ENCODE assay signal across 8 cellular contexts in genomic region chr6:72739368-72739779, GRCh38.
DNase-seq lines count a peak whose midpoint lies in the region; ATAC-seq lines count a peak whose summit lies in the region.

No MANE protein-coding gene starts in this region.

- DNase-seq in natural killer cell treated with Interleukin-12 subunit alpha and Interleukin-12 subunit beta and Interleukin-15 and Interleukin-18, amount 100 ng/mL, for 72 hours (ENCODE audit: low spot score), result no peak
- DNase-seq in HPDE6-E6E7 (ENCODE audit: extremely low spot score) (no peak), SKM-1 (lab: John Stamatoyannopoulos, UW; ENCODE audit: unreplicated experiment) (no peak), CD1c-positive myeloid dendritic cell (ENCODE audit: extremely low spot score) (no peak), AML-193 (lab: John Stamatoyannopoulos, UW) (no peak)

- H3K4me1 Mint-ChIP-seq in natural killer cell treated with Interleukin-12 subunit alpha and Interleukin-12 subunit beta and Interleukin-15 and Interleukin-18, amount 100 ng/mL, for 72 hours (ENCODE audit: low read depth in 2 of 2), result peaks cover 36 to 38% of the 10 kb centered on the region in 2 donors

- peak overlapping the region; percentile 60 for H3K4me3 Mint-ChIP-seq in natural killer cell treated with Interleukin-12 subunit alpha and Interleukin-12 subunit beta and Interleukin-15 and Interleukin-18, amount 100 ng/mL, for 72 hours

- no peaks in the 10 kb centered on the region for H3K9me3 Mint-ChIP-seq in natural killer cell treated with Interleukin-12 subunit alpha and Interleukin-12 subunit beta and Interleukin-15 and Interleukin-18, amount 100 ng/mL, for 72 hours

- H3K27me3 Mint-ChIP-seq in natural killer cell treated with Interleukin-12 subunit alpha and Interleukin-12 subunit beta and Interleukin-15 and Interleukin-18, amount 100 ng/mL, for 72 hours, result no peaks in the 10 kb centered on the region

- ATAC-seq in GM18870 (IDR thresholded peaks at IDR 0.05; ENCODE audit: unreplicated experiment) (peak; percentile 67), GM21786 (IDR thresholded peaks at IDR 0.05; ENCODE audit: unreplicated experiment) (peak; percentile 60), HG03469 (IDR thresholded peaks at IDR 0.05; ENCODE audit: unreplicated experiment) (peak; percentile 60)
- peak; percentile 70 to 75 for ATAC-seq in natural killer cell treated with Interleukin-12 subunit alpha and Interleukin-12 subunit beta and Interleukin-15 and Interleukin-18, amount 100 ng/mL, for 72 hours

- peak overlapping the region; percentile 12 to 63 for H3K27ac Mint-ChIP-seq in natural killer cell treated with Interleukin-12 subunit alpha and Interleukin-12 subunit beta and Interleukin-15 and Interleukin-18, amount 100 ng/mL, for 72 hours

- H3K36me3 Mint-ChIP-seq in natural killer cell treated with Interleukin-12 subunit alpha and Interleukin-12 subunit beta and Interleukin-15 and Interleukin-18, amount 100 ng/mL, for 72 hours, result no peaks in the 10 kb centered on the region
